Comparison of ENCODE assay signal across 8 cellular contexts in genomic region chr3:53161345-53161819, GRCh38. TPM values are rescaled to one million over a fixed set of nuclear protein-coding genes. Genes with fewer than 3 reads are reported as not detected.
A peak's percentile ranks its signal among the peaks of the same experiment; 100 is the strongest.
DNase-seq lines count a peak whose midpoint lies in the region; ATAC-seq and TF ChIP-seq lines count a peak whose summit lies in the region.

No MANE protein-coding gene starts in this region.

- H3K27ac Mint-ChIP-seq in endothelial cell (ENCODE audit: unreplicated experiment) (no peak overlapping the region), neural progenitor cell (no peak overlapping the region)

- H3K27me3 Mint-ChIP-seq in endothelial cell (ENCODE audit: unreplicated experiment) (peaks cover 16% of the 10 kb centered on the region), neural progenitor cell (ENCODE audit: insufficient read depth, low read depth) (peaks cover 41% of the 10 kb centered on the region)

- TF ChIP-seq CTCF in SK-N-SH (IDR thresholded peaks at IDR 0.05) (no peak), endothelial cell (IDR thresholded peaks at IDR 0.05; ENCODE audit: unreplicated experiment) (no peak), neural progenitor cell (IDR thresholded peaks at IDR 0.05) (no peak)

- CTCF ChIA-PET in SK-N-SH (lab: Yijun Ruan, JAX): no interaction called here

- no peak overlapping the region for H3K27ac ChIP-seq in SK-N-SH (ENCODE audit: low read depth in 2 of 2, low read length in 1 of 2)
- no peak overlapping the region for H3K27ac ChIP-seq in neural progenitor cell

- peaks cover 4% of the 10 kb centered on the region for H3K36me3 Mint-ChIP-seq in endothelial cell (ENCODE audit: low read depth, unreplicated experiment)
- peaks cover 2% of the 10 kb centered on the region for H3K36me3 Mint-ChIP-seq in neural progenitor cell

- ATAC-seq in HG02852 (IDR thresholded peaks at IDR 0.05; ENCODE audit: unreplicated experiment): peak; percentile 14

- no peaks in the 10 kb centered on the region for H3K9me3 Mint-ChIP-seq in endothelial cell (ENCODE audit: unreplicated experiment)
- H3K9me3 Mint-ChIP-seq in neural progenitor cell: no peaks in the 10 kb centered on the region

- H2AFZ ChIP-seq in SK-N-SH (ENCODE audit: low read depth): 0 out of 2 replicates have a peak overlapping the region, but pooled peaks have one; percentile 70
- peak overlapping the region; percentile 66 for H2AFZ ChIP-seq in neural progenitor cell (replicated peaks)

- H3K36me3 ChIP-seq in SK-N-SH (replicated peaks in 1 of 2; ENCODE audit: control insufficient read depth in 1 of 2, insufficient read depth in 2 of 2, low read length in 1 of 2) (no peaks in the 10 kb centered on the region), neural progenitor cell (no peaks in the 10 kb centered on the region)

- POLR2A ChIA-PET in SK-N-SH (lab: Yijun Ruan, JAX): no interaction called here

- DNase-seq in NCI-H82 (lab: John Stamatoyannopoulos, UW) (peak; percentile 51), NCI-H82 treated with DMSO at 0.1 percent for 48 hours (lab: John Stamatoyannopoulos, UW; ENCODE audit: unreplicated experiment) (no peak), SK-N-SH (no peak), endothelial cell (ENCODE audit: low spot score) (no peak), neural progenitor cell (ENCODE audit: low spot score) (peak; percentile 46), cerebellar cortex (ENCODE audit: low spot score) (no peak), A172 (ENCODE audit: low spot score) (no peak)

- TF ChIP-seq RAD21 in SK-N-SH (IDR thresholded peaks at IDR 0.05; ENCODE audit: low read length): no peak

- H3K27me3 ChIP-seq in SK-N-SH (ENCODE audit: insufficient read depth): no peaks in the 10 kb centered on the region
- peaks cover 46% of the 10 kb centered on the region for H3K27me3 ChIP-seq in neural progenitor cell

- no peak for TF ChIP-seq EP300 in SK-N-SH (IDR thresholded peaks at IDR 0.05; ENCODE audit: borderline replicate concordance in 1 of 2, low read depth in 1 of 2, low read length in 1 of 2)

- H3K4me3 Mint-ChIP-seq in endothelial cell (ENCODE audit: unreplicated experiment) (peak overlapping the region; percentile 89), neural progenitor cell (peak overlapping the region; percentile 86)

- under 1% methylated on average over 13 of the region's 60 CpGs for WGBS in SK-N-SH (ENCODE audit: low lambda C conversion rate)

- peaks cover 4% of the 10 kb centered on the region for H3F3A ChIP-seq in SK-N-SH (replicated peaks; ENCODE audit: insufficient read depth)
- H3F3A ChIP-seq in neural progenitor cell (ENCODE audit: low read depth): peaks cover 9% of the 10 kb centered on the region

- H3K9ac ChIP-seq in SK-N-SH (peak overlapping the region; percentile 72), neural progenitor cell (no peak overlapping the region)

- H3K4me1 Mint-ChIP-seq in endothelial cell (ENCODE audit: unreplicated experiment) (peaks cover 32% of the 10 kb centered on the region), neural progenitor cell (peaks cover 26% of the 10 kb centered on the region)

- H3K4me1 ChIP-seq in SK-N-SH (ENCODE audit: control insufficient read depth in 1 of 2, insufficient read depth in 2 of 2, low read depth in 1 of 2, low read length in 1 of 2) (peaks cover 6 to 9% of the 10 kb centered on the region in 2 experiments; a peak in 2 of 4 replicates), neural progenitor cell (peaks cover 19% of the 10 kb centered on the region)

- H3K9me3 ChIP-seq in SK-N-SH: no peaks in the 10 kb centered on the region
- H3K9me3 ChIP-seq in neural progenitor cell (ENCODE audit: low read depth): no peaks in the 10 kb centered on the region

- H3K9me2 ChIP-seq in SK-N-SH: no peaks in the 10 kb centered on the region

- no peaks in the 10 kb centered on the region for H4K20me1 ChIP-seq in SK-N-SH (ENCODE audit: insufficient read depth)
- no peaks in the 10 kb centered on the region for H4K20me1 ChIP-seq in neural progenitor cell (ENCODE audit: low read depth)

- H3K79me2 ChIP-seq in SK-N-SH (ENCODE audit: insufficient read depth): peaks cover 8% of the 10 kb centered on the region; the same call in 1 of the 2 replicates
- H3K79me2 ChIP-seq in neural progenitor cell (ENCODE audit: low read depth): no peaks in the 10 kb centered on the region

- H3K4me3 ChIP-seq in SK-N-SH (ENCODE audit: low read depth in 2 of 2, low read length in 1 of 2): peak overlapping the region; percentile 77 to 79
- peak overlapping the region; percentile 72 for H3K4me3 ChIP-seq in neural progenitor cell

- peak overlapping the region; percentile 92 for H3K4me2 ChIP-seq in SK-N-SH
- peak overlapping the region; percentile 94 for H3K4me2 ChIP-seq in neural progenitor cell

TF ChIP-seq in SK-N-SH, 30 proteins besides CTCF, POLR2A, EP300 and RAD21:
- TF ChIP-seq REST (IDR thresholded peaks at IDR 0.05; ENCODE audit: low read depth, low read length) (no peak), USF1 (IDR thresholded peaks at IDR 0.05; ENCODE audit: borderline replicate concordance, low read depth) (no peak), YY1 (IDR thresholded peaks at IDR 0.05; ENCODE audit: low read depth) (no peak)

RNA-seq across cellular contexts. Expression of gene PRKCD, which starts 0.4 kb away (rescaled TPM):
- polyA plus RNA-seq in SK-N-SH (2012; rRNA removed): 24.5 and 29.0 TPM in 2 replicates
- 14.3 and 19.6 TPM in 2 replicates for polyA plus RNA-seq in SK-N-SH (2012; cell fraction: cytosol; rRNA removed)
- polyA plus RNA-seq in SK-N-SH (2012; cell fraction: nucleus; rRNA removed): 28.9 and 32.1 TPM in 2 replicates
- 9.9 TPM for total RNA-seq in endothelial cell (ENCODE audit: unreplicated experiment)
- 4.9 and 8.9 TPM in 2 replicates for total RNA-seq in neural progenitor cell (ENCODE audit: low replicate concordance)
- total RNA-seq in A172 (2014; rRNA removed; shearing (Covaris generic)): 2.5 and 3.4 TPM in 2 replicates

RNA-seq across cellular contexts. Expression of gene RFT1, which starts 31.1 kb away (rescaled TPM):
- 13.8 and 22.9 TPM in 2 replicates for polyA plus RNA-seq in SK-N-SH (2012; rRNA removed)
- polyA plus RNA-seq in SK-N-SH (2012; cell fraction: cytosol; rRNA removed): 13.3 and 17.1 TPM in 2 replicates
- polyA plus RNA-seq in SK-N-SH (2012; cell fraction: nucleus; rRNA removed): 11.7 and 14.6 TPM in 2 replicates
- 21.1 TPM for total RNA-seq in endothelial cell (ENCODE audit: unreplicated experiment)
- total RNA-seq in neural progenitor cell (ENCODE audit: low replicate concordance): 17.0 and 17.2 TPM in 2 replicates
- total RNA-seq in A172 (2014; rRNA removed; shearing (Covaris generic)): 27.0 and 33.6 TPM in 2 replicates

Comparison
In these comparisons a context has a peak if more than half of its experiments do, and no peak if none do; other contexts are left out.
1. DNase-seq: peak in NCI-H82 (single experiment) and neural progenitor cell (single experiment); none in NCI-H82 treated with DMSO at 0.1 percent for 48 hours (single experiment), SK-N-SH (single experiment), endothelial cell (single experiment), cerebellar cortex (single experiment) and A172 (single experiment).